In the genomic region with DNA sequence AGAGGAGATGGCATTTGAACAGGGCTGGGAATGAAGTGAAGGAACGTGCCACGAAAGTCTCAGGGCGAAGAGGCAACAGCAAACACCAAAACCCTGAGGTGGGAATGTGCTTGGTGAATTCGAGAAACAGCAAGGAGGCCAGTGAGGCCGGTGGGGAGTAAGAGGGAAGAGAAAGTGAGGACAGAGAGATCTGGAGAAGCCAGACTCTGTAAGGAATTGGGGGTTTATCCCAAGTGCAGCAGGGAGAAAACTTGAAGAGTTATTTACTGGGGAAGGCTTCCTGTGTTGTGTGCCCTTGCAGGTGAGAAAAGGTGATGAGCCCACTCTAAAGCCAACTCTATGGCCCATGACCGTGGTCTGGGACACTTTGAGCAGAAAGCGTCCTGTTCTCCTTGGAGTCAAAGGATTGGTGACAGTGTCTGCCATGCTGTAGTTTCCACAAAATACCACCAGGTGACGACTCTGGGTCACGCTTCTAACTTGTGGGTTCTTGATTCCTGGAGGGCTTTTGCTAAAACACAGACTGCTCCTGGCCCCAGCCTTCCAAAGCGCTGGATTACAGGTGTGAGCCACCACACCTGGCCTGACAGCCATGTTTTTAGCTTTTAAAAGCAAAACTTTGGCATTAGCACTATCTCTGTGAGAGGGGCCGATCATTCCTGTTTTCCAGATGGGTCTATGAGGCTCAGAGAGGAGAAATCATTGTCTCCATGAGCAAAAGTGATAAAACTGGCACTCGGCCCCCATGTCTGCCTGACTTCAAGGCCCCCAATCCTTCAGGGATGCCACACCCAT, we compare ENCODE assay signal across 10 cellular contexts. TPM values are rescaled to one million over a fixed set of nuclear protein-coding genes. Genes with fewer than 3 reads are reported as not detected.
DNase-seq lines count a peak whose midpoint lies in the region; ATAC-seq lines count a peak whose summit lies in the region.
"Had no signal": no experiment of that assay in that cellular context is flagged by ENCODE, and none has a peak within 500 bp of the region (broad histone marks: within the 10 kb centered on the region; RNA-seq: fewer than 3 reads in every experiment).

No MANE protein-coding gene starts in this region.

- H3K27ac Mint-ChIP-seq in activated CD4-positive, alpha-beta T cell treated with anti-CD3 and anti-CD28 coated beads, Interleukin-2, amount 10 ng/mL, durations not matched to agents 7 days and 5 days: no peak overlapping the region
- H3K27ac Mint-ChIP-seq in effector memory CD8-positive, alpha-beta T cell: no peak overlapping the region
- no peak overlapping the region for H3K27ac Mint-ChIP-seq in memory B cell
- H3K27ac Mint-ChIP-seq in stimulated activated naive CD8-positive, alpha-beta T cell treated with anti-CD3 and anti-CD28 coated beads, Interleukin-15, amount 100 ng/mL, for 72 hours: no peak overlapping the region
- H3K27ac Mint-ChIP-seq: stimulated activated naive CD8-positive, alpha-beta T cell treated with anti-CD3 and anti-CD28 coated beads, Interleukin-15, Interleukin-2, amounts not matched to agents 100 ng/mL and 50 ng/mL, for 24 hours had no signal

- peak; percentile 87 for DNase-seq in DMS 273 (lab: John Stamatoyannopoulos, UW; ENCODE audit: unreplicated experiment)
- peak; percentile 26 for DNase-seq in NCI-H510A (lab: John Stamatoyannopoulos, UW)
- peak; percentile 65 for DNase-seq in activated CD4-positive, alpha-beta T cell treated with anti-CD3 and anti-CD28 coated beads, Interleukin-2, amount 10 ng/mL, durations not matched to agents 7 days and 5 days
- peak; percentile 12 to 39 (median 21) for DNase-seq in effector memory CD8-positive, alpha-beta T cell
- DNase-seq in memory B cell (ENCODE audit: low spot score in 2 of 2): peak in 1 of 2 donors; percentile 31
- peak; percentile 48 to 59 for DNase-seq in stimulated activated naive CD8-positive, alpha-beta T cell treated with anti-CD3 and anti-CD28 coated beads, Interleukin-15, amount 100 ng/mL, for 72 hours

- H3K9me3 Mint-ChIP-seq in activated CD4-positive, alpha-beta T cell treated with anti-CD3 and anti-CD28 coated beads, Interleukin-2, amount 10 ng/mL, durations not matched to agents 7 days and 5 days: no peaks in the 10 kb centered on the region
- no peaks in the 10 kb centered on the region for H3K9me3 Mint-ChIP-seq in effector memory CD8-positive, alpha-beta T cell
- no peaks in the 10 kb centered on the region for H3K9me3 Mint-ChIP-seq in memory B cell
- no peaks in the 10 kb centered on the region for H3K9me3 Mint-ChIP-seq in stimulated activated naive CD8-positive, alpha-beta T cell treated with anti-CD3 and anti-CD28 coated beads, Interleukin-15, amount 100 ng/mL, for 72 hours
- H3K9me3 Mint-ChIP-seq: stimulated activated naive CD8-positive, alpha-beta T cell treated with anti-CD3 and anti-CD28 coated beads, Interleukin-15, Interleukin-2, amounts not matched to agents 100 ng/mL and 50 ng/mL, for 24 hours had no signal

- H3K4me3 Mint-ChIP-seq in activated CD4-positive, alpha-beta T cell treated with anti-CD3 and anti-CD28 coated beads, Interleukin-2, amount 10 ng/mL, durations not matched to agents 7 days and 5 days: no peak overlapping the region
- no peak overlapping the region for H3K4me3 Mint-ChIP-seq in effector memory CD8-positive, alpha-beta T cell
- no peak overlapping the region for H3K4me3 Mint-ChIP-seq in memory B cell
- H3K4me3 Mint-ChIP-seq in stimulated activated naive CD8-positive, alpha-beta T cell treated with anti-CD3 and anti-CD28 coated beads, Interleukin-15, amount 100 ng/mL, for 72 hours: no peak overlapping the region
- H3K4me3 Mint-ChIP-seq: stimulated activated naive CD8-positive, alpha-beta T cell treated with anti-CD3 and anti-CD28 coated beads, Interleukin-15, Interleukin-2, amounts not matched to agents 100 ng/mL and 50 ng/mL, for 24 hours had no signal

- H3K4me1 Mint-ChIP-seq in activated CD4-positive, alpha-beta T cell treated with anti-CD3 and anti-CD28 coated beads, Interleukin-2, amount 10 ng/mL, durations not matched to agents 7 days and 5 days: no peaks in the 10 kb centered on the region
- peaks cover 3 to 4% of the 10 kb centered on the region in 2 donors for H3K4me1 Mint-ChIP-seq in effector memory CD8-positive, alpha-beta T cell (ENCODE audit: low read depth in 2 of 2)
- peaks cover 4% of the 10 kb centered on the region for H3K4me1 Mint-ChIP-seq in memory B cell
- H3K4me1 Mint-ChIP-seq in stimulated activated naive CD8-positive, alpha-beta T cell treated with anti-CD3 and anti-CD28 coated beads, Interleukin-15, amount 100 ng/mL, for 72 hours: no peaks in the 10 kb centered on the region

- CTCF ChIA-PET in activated CD4-positive, alpha-beta T cell treated with anti-CD3 and anti-CD28 coated beads, Interleukin-2, amount 10 ng/mL, durations not matched to agents 7 days and 5 days (lab: Charles Lee): interaction anchor here (0.6 to 1.5 kb wide), 4 partner anchors 10 to 84 kb away, joined by 3 to 6 read pairs (median 4); no protein-coding TSS in a partner anchor

- ATAC-seq in HG02642 (IDR thresholded peaks at IDR 0.05; ENCODE audit: poor library complexity, unreplicated experiment): peak; percentile 50
- peak; percentile 46 for ATAC-seq in effector memory CD8-positive, alpha-beta T cell (replicated peaks)
- peak; percentile 38 for ATAC-seq in memory B cell (ENCODE audit: low read depth)
- peak; percentile 82 for ATAC-seq in stimulated activated naive CD8-positive, alpha-beta T cell treated with anti-CD3 and anti-CD28 coated beads, Interleukin-15, amount 100 ng/mL, for 72 hours
- no peak for ATAC-seq in GM21619 (IDR thresholded peaks at IDR 0.05; ENCODE audit: unreplicated experiment)

- POLR2A ChIA-PET in activated CD4-positive, alpha-beta T cell treated with anti-CD3 and anti-CD28 coated beads, Interleukin-2, amount 10 ng/mL, durations not matched to agents 7 days and 5 days (lab: Charles Lee): no interaction called here

- H3K27me3 Mint-ChIP-seq in activated CD4-positive, alpha-beta T cell treated with anti-CD3 and anti-CD28 coated beads, Interleukin-2, amount 10 ng/mL, durations not matched to agents 7 days and 5 days: peaks cover 14% of the 10 kb centered on the region
- peaks cover 21 to 32% of the 10 kb centered on the region in 2 donors for H3K27me3 Mint-ChIP-seq in effector memory CD8-positive, alpha-beta T cell
- peaks cover 2% of the 10 kb centered on the region for H3K27me3 Mint-ChIP-seq in memory B cell
- H3K27me3 Mint-ChIP-seq in stimulated activated naive CD8-positive, alpha-beta T cell treated with anti-CD3 and anti-CD28 coated beads, Interleukin-15, amount 100 ng/mL, for 72 hours: peaks cover 26% of the 10 kb centered on the region

- H3K36me3 Mint-ChIP-seq in activated CD4-positive, alpha-beta T cell treated with anti-CD3 and anti-CD28 coated beads, Interleukin-2, amount 10 ng/mL, durations not matched to agents 7 days and 5 days (ENCODE audit: low read depth): no peaks in the 10 kb centered on the region
- H3K36me3 Mint-ChIP-seq in effector memory CD8-positive, alpha-beta T cell (ENCODE audit: insufficient read depth): no peaks in the 10 kb centered on the region
- no peaks in the 10 kb centered on the region for H3K36me3 Mint-ChIP-seq in memory B cell

RNA-seq across cellular contexts. Expression of a gene that starts 18.0 kb away (rescaled TPM):
- total RNA-seq in activated CD4-positive, alpha-beta T cell treated with anti-CD3 and anti-CD28 coated beads, Interleukin-2, amount 10 ng/mL, durations not matched to agents 7 days and 5 days: 100 to 1,000 TPM; 111 to 133 TPM

RNA-seq across cellular contexts. Expression of a gene that starts 48.5 kb away (rescaled TPM):
- not detected for total RNA-seq in activated CD4-positive, alpha-beta T cell treated with anti-CD3 and anti-CD28 coated beads, Interleukin-2, amount 10 ng/mL, durations not matched to agents 7 days and 5 days
- total RNA-seq: T-helper 2 cell treated with Interferon-gamma antibody and Interleukin-4, amounts not matched to agents 100 ng/mL and 5 ng/mL, for 36 hours had no signal
